In genomic region chr4:102501635-102502382, GRCh38 we compare ENCODE assay signal across 1 cellular context.
TF ChIP-seq lines count a peak whose summit lies in the region.

No MANE protein-coding gene starts in this region.

TF ChIP-seq in HepG2, 621 proteins besides CTCF, POLR2A, EP300 and RAD21 (continued from another document and continues in another):
- TF ChIP-seq ZNF574 (CRISPR knock-in tag; IDR thresholded peaks at IDR 0.05) (peak; percentile 52), RBFOX2 (IDR thresholded peaks at IDR 0.05; ENCODE audit: low read depth, low read length) (peak; percentile 83), ZNF326 (CRISPR knock-in tag; IDR thresholded peaks at IDR 0.05; ENCODE audit: borderline replicate concordance) (no peak), ZNF720 (CRISPR knock-in tag; IDR thresholded peaks at IDR 0.05) (no peak), ZNF530 (CRISPR knock-in tag; IDR thresholded peaks at IDR 0.05; ENCODE audit: low read depth) (no peak), ZNF891 (CRISPR knock-in tag; IDR thresholded peaks at IDR 0.05) (no peak; the same call in 1 of the 2 replicates), ZNF639 (CRISPR knock-in tag; conservative IDR thresholded peaks at IDR 0.05) (0 out of 2 replicates have a peak, but pooled peaks have one; percentile 2), ZMYM3 (CRISPR knock-in tag; IDR thresholded peaks at IDR 0.05) (0 out of 2 replicates have a peak, but pooled peaks have one; percentile 29), ZNF292 (CRISPR knock-in tag; IDR thresholded peaks at IDR 0.05; ENCODE audit: borderline replicate concordance, low read depth) (peak; percentile 48; the same call in 1 of the 2 replicates), ZNF746 (CRISPR knock-in tag; IDR thresholded peaks at IDR 0.05) (no peak), KDM1A (CRISPR knock-in tag; IDR thresholded peaks at IDR 0.05) (no peak), SMAD3 (CRISPR knock-in tag; IDR thresholded peaks at IDR 0.05) (no peak), MAZ (IDR thresholded peaks at IDR 0.05; ENCODE audit: borderline replicate concordance, low read depth, low read length) (peak; percentile 76; the same call in 1 of the 2 replicates), MAZ (CRISPR knock-in tag; IDR thresholded peaks at IDR 0.05; ENCODE audit: low read depth) (peak; percentile 71), ZNF788 (CRISPR knock-in tag; IDR thresholded peaks at IDR 0.05; ENCODE audit: borderline replicate concordance) (peak; percentile 57; the same call in 1 of the 2 replicates), STAT5B (CRISPR knock-in tag; IDR thresholded peaks at IDR 0.05) (0 out of 2 replicates have a peak, but pooled peaks have one; percentile 66), POGZ (CRISPR knock-in tag; IDR thresholded peaks at IDR 0.05) (no peak), TGIF2 (CRISPR knock-in tag; IDR thresholded peaks at IDR 0.05) (peak; percentile 96), RNF219 (CRISPR knock-in tag; IDR thresholded peaks at IDR 0.05) (no peak), ZNF160 (CRISPR knock-in tag; IDR thresholded peaks at IDR 0.05) (0 out of 2 replicates have a peak, but pooled peaks have one; percentile 41), ZNF883 (CRISPR knock-in tag; IDR thresholded peaks at IDR 0.05; ENCODE audit: not compliant biosample characterization) (peak; percentile 16), ZBED4 (CRISPR knock-in tag; IDR thresholded peaks at IDR 0.05; ENCODE audit: borderline replicate concordance) (peak; percentile 21; the same call in 1 of the 2 replicates), GFI1 (CRISPR knock-in tag; IDR thresholded peaks at IDR 0.05; ENCODE audit: borderline replicate concordance) (0 out of 2 replicates have a peak, but pooled peaks have one; percentile 15), THAP9 (CRISPR knock-in tag; IDR thresholded peaks at IDR 0.05; ENCODE audit: borderline replicate concordance) (0 out of 2 replicates have a peak, but pooled peaks have one; percentile 28), SOX6 (IDR thresholded peaks at IDR 0.05) (no peak), SOX6 (CRISPR knock-in tag; IDR thresholded peaks at IDR 0.05) (peak; percentile 20; the same call in 1 of the 2 replicates), DMAP1 (CRISPR knock-in tag; IDR thresholded peaks at IDR 0.05) (peak; percentile 81; the same call in 1 of the 2 replicates), ZNF296 (CRISPR knock-in tag; conservative IDR thresholded peaks at IDR 0.05) (no peak), E2F2 (CRISPR knock-in tag; IDR thresholded peaks at IDR 0.05; ENCODE audit: borderline replicate concordance) (no peak), IRF9 (CRISPR knock-in tag; IDR thresholded peaks at IDR 0.05; ENCODE audit: borderline replicate concordance) (no peak), ZNF713 (CRISPR knock-in tag; IDR thresholded peaks at IDR 0.05) (no peak), EZH2 (conservative IDR thresholded peaks at IDR 0.05; ENCODE audit: low read depth, low read length) (no peak), ZNF703 (CRISPR knock-in tag; IDR thresholded peaks at IDR 0.05; ENCODE audit: borderline replicate concordance) (peak; percentile 51; the same call in 1 of the 2 replicates), MNT (IDR thresholded peaks at IDR 0.05) (peak; percentile 32; the same call in 1 of the 2 replicates), NFKB2 (CRISPR knock-in tag; IDR thresholded peaks at IDR 0.05; ENCODE audit: borderline replicate concordance) (peak; percentile 62; the same call in 1 of the 2 replicates), ZKSCAN1 (IDR thresholded peaks at IDR 0.05; ENCODE audit: low read length) (no peak), PHF8 (CRISPR knock-in tag; IDR thresholded peaks at IDR 0.05) (peak; percentile 85), TIGD3 (CRISPR knock-in tag; IDR thresholded peaks at IDR 0.05; ENCODE audit: borderline replicate concordance) (peak; percentile 69; the same call in 1 of the 2 replicates), MXD1 (CRISPR knock-in tag; IDR thresholded peaks at IDR 0.05) (peak; percentile 92), GATAD1 (CRISPR knock-in tag; IDR thresholded peaks at IDR 0.05) (peak; percentile 28), ZNF558 (CRISPR knock-in tag; IDR thresholded peaks at IDR 0.05; ENCODE audit: borderline replicate concordance) (0 out of 2 replicates have a peak, but pooled peaks have one; percentile 38), NFIC (IDR thresholded peaks at IDR 0.05; ENCODE audit: low read length) (no peak), ZNF781 (CRISPR knock-in tag; IDR thresholded peaks at IDR 0.05; ENCODE audit: borderline replicate concordance, not compliant biosample characterization) (peak; percentile 88)
